8 cellular contexts compared by ENCODE assay signal in genomic region chr10:101778781-101779543, GRCh38. TPM values are rescaled to one million over a fixed set of nuclear protein-coding genes. Genes with fewer than 3 reads are reported as not detected.
DNase-seq lines count a peak whose midpoint lies in the region; TF ChIP-seq lines count a peak whose summit lies in the region.

No MANE protein-coding gene starts in this region.

- H4K8ac ChIP-seq in neuronal stem cell (ENCODE audit: low read depth, low read length), result no peak overlapping the region

- peak overlapping the region; percentile 74 for H3K9ac ChIP-seq in neuronal stem cell (ENCODE audit: low read depth, low read length, poor library complexity)

- peak overlapping the region; percentile 86 for H2AFZ ChIP-seq in neuronal stem cell (ENCODE audit: low read length)

- H3K27ac ChIP-seq in WERI-Rb-1 (no peak overlapping the region), neuronal stem cell (replicated peaks; ENCODE audit: low read length) (no peak overlapping the region)

- H3K27me3 ChIP-seq in WERI-Rb-1 (ENCODE audit: insufficient read depth, low read depth, severe bottlenecking) (peaks cover 6% of the 10 kb centered on the region), neuronal stem cell (ENCODE audit: control insufficient read depth in 3 of 3, insufficient read depth in 3 of 3, low read depth in 1 of 3, low read length in 3 of 3) (peaks cover 0 to 55% (median 44%) of the 10 kb centered on the region in 3 experiments)

- WGBS in neuronal stem cell (ENCODE audit: extremely low coverage in 2 of 2, insufficient read length in 2 of 2, insufficient replicate concordance in 1 of 2), 2 donors, result no CpG with 5 or more reads among the region's 58 CpGs

- H2AK5ac ChIP-seq in neuronal stem cell (ENCODE audit: low read depth, low read length), result peak overlapping the region; percentile 89

- H3K36me3 ChIP-seq in WERI-Rb-1, result peaks cover 3% of the 10 kb centered on the region
- H3K36me3 ChIP-seq in neuronal stem cell (replicated peaks in 1 of 2; ENCODE audit: control insufficient read depth in 2 of 2, insufficient read depth in 2 of 2, low read length in 2 of 2), result peaks cover 1 to 4% of the 10 kb centered on the region in 2 donors

- H3K14ac ChIP-seq in neuronal stem cell (ENCODE audit: low read length), result no peak overlapping the region

- TF ChIP-seq CTCF in GM12875 (IDR thresholded peaks at IDR 0.05; ENCODE audit: borderline replicate concordance, insufficient read depth, low read depth, low read length), result no peak
- TF ChIP-seq CTCF in WERI-Rb-1 (IDR thresholded peaks at IDR 0.05; ENCODE audit: low read depth, low read length), result no peak
- no peak for TF ChIP-seq CTCF in fibroblast of pulmonary artery (IDR thresholded peaks at IDR 0.05; ENCODE audit: low read length, missing control alignments)

- H2BK120ac ChIP-seq in neuronal stem cell (ENCODE audit: low read depth, low read length), result peak overlapping the region; percentile 67

- H2BK12ac ChIP-seq in neuronal stem cell (ENCODE audit: low read length), result no peak overlapping the region

- H3K79me1 ChIP-seq in neuronal stem cell (ENCODE audit: low read depth, low read length), result peaks cover 3% of the 10 kb centered on the region

- H2BK15ac ChIP-seq in neuronal stem cell (ENCODE audit: low read length), result peak overlapping the region; percentile 31

- H3K4ac ChIP-seq in neuronal stem cell (ENCODE audit: low read length), result peak overlapping the region; percentile 13

- H3K4me3 ChIP-seq in GM12875 (ENCODE audit: low read depth, low read length) (peak overlapping the region; percentile 40), WERI-Rb-1 (ENCODE audit: low read depth, low read length) (peak overlapping the region; percentile 40), fibroblast of pulmonary artery (replicated peaks; ENCODE audit: low read depth, low read length) (peak overlapping the region; percentile 22), neuronal stem cell (ENCODE audit: low read length in 2 of 2) (peak overlapping the region; percentile 42 to 71)

- no peak for DNase-seq in WERI-Rb-1
- peak; percentile 48 for DNase-seq in fibroblast of pulmonary artery (ENCODE audit: low read depth)
- DNase-seq in neuronal stem cell (ENCODE audit: low spot score), result peak; percentile 62
- no peak for DNase-seq in NK-92 treated with Interleukin-12 subunit alpha and Interleukin-12 subunit beta, amount 100 ng/mL, for 24 hours (lab: John Stamatoyannopoulos, UW)
- no peak for DNase-seq in GF-D8 (lab: John Stamatoyannopoulos, UW)
- no peak for DNase-seq in HPDE6-E6E7 (ENCODE audit: extremely low spot score)
- DNase-seq in cerebellar nuclear complex (lab: John Stamatoyannopoulos, UW), result no peak

- peaks cover 12 to 39% of the 10 kb centered on the region in 2 donors for H3K4me1 ChIP-seq in neuronal stem cell (ENCODE audit: control insufficient read depth in 2 of 2, insufficient read depth in 1 of 2, low read depth in 1 of 2, low read length in 2 of 2)

- H4K91ac ChIP-seq in neuronal stem cell (ENCODE audit: low read depth, low read length, poor library complexity), result no peak overlapping the region

- H2BK5ac ChIP-seq in neuronal stem cell (ENCODE audit: low read length), result no peak overlapping the region

- peak overlapping the region; percentile 95 for H3K18ac ChIP-seq in neuronal stem cell (ENCODE audit: low read length)

- peak overlapping the region; percentile 93 for H3K23ac ChIP-seq in neuronal stem cell (ENCODE audit: low read depth, low read length, poor library complexity)

- H3K9me3 ChIP-seq in WERI-Rb-1 (ENCODE audit: severe bottlenecking) (no peaks in the 10 kb centered on the region), neuronal stem cell (replicated peaks in 1 of 2; ENCODE audit: control insufficient read depth in 2 of 2, insufficient read depth in 1 of 2, low read depth in 1 of 2, low read length in 2 of 2) (no peaks in the 10 kb centered on the region)

- peak overlapping the region; percentile 84 for H3K4me2 ChIP-seq in neuronal stem cell (ENCODE audit: insufficient read depth, low read length, poor library complexity, severe bottlenecking)

RNA-seq across cellular contexts. Expression of gene FGF8, which starts 3.0 kb away (rescaled TPM):
- polyA plus RNA-seq in neuronal stem cell (2013, experiment 1 of 2), result 91.9 TPM
- polyA plus RNA-seq in neuronal stem cell (2013, experiment 2 of 2), result 86.1 TPM

RNA-seq across cellular contexts. Expression of gene NPM3, which starts 4.3 kb away (rescaled TPM):
- polyA plus RNA-seq in neuronal stem cell (2013, experiment 1 of 2), result 105 TPM
- 108 TPM for polyA plus RNA-seq in neuronal stem cell (2013, experiment 2 of 2)

RNA-seq across cellular contexts. Expression of gene OGA, which starts 39.3 kb away (rescaled TPM):
- 74.9 TPM for polyA plus RNA-seq in neuronal stem cell (2013, experiment 1 of 2)
- 76.0 TPM for polyA plus RNA-seq in neuronal stem cell (2013, experiment 2 of 2)

Comparison
In these comparisons a context has a peak if more than half of its experiments do, and no peak if none do; other contexts are left out.
1. DNase-seq: peak in fibroblast of pulmonary artery (single experiment) and neuronal stem cell (single experiment); none in WERI-Rb-1 (single experiment), NK-92 treated with Interleukin-12 subunit alpha and Interleukin-12 subunit beta, amount 100 ng/mL, for 24 hours (single experiment), GF-D8 (single experiment), HPDE6-E6E7 (single experiment) and cerebellar nuclear complex (0 of 2).
2. Peak in every context shown above with its lines, with median percentiles within 50 percentile points of each other: H3K4me3 ChIP-seq.